7 cellular contexts compared by ENCODE assay signal in genomic region chr14:99481745-99482099, GRCh38. TPM values are rescaled to one million over a fixed set of nuclear protein-coding genes. Genes with fewer than 3 reads are reported as not detected.
A peak's percentile ranks its signal among the peaks of the same experiment; 100 is the strongest.
DNase-seq lines count a peak whose midpoint lies in the region; TF ChIP-seq lines count a peak whose summit lies in the region.

No MANE protein-coding gene starts in this region.

- intact Hi-C loops in adrenal gland (cut with DNase I): no loop called here
- intact Hi-C loops in stomach (cut with DNase I; ENCODE audit: low total_unique reads): no loop called here

- no peaks in the 10 kb centered on the region for H3K36me3 ChIP-seq in Loucy (ENCODE audit: insufficient read depth, low read length)
- H3K36me3 ChIP-seq in adrenal gland (replicated peaks in 1 of 2): no peaks in the 10 kb centered on the region
- no peaks in the 10 kb centered on the region for H3K36me3 ChIP-seq in stomach

- no peaks in the 10 kb centered on the region for H3K9me2 ChIP-seq in Loucy (replicated peaks; ENCODE audit: low read depth, low read length)

- H4K20me1 ChIP-seq in Loucy (ENCODE audit: insufficient read depth, low read length, poor library complexity, severe bottlenecking): peaks cover 81% of the 10 kb centered on the region

- TF ChIP-seq POLR2A in adrenal gland (IDR thresholded peaks at IDR 0.05) (no peak), stomach (IDR thresholded peaks at IDR 0.05) (no peak)

- peak overlapping the region; percentile 96 to 98 (median 98) for H3K27ac Mint-ChIP-seq in immature natural killer cell

- H3K79me2 ChIP-seq in Loucy (ENCODE audit: insufficient read depth, low read length): peaks cover 87% of the 10 kb centered on the region

- no peaks in the 10 kb centered on the region for H3K9me3 Mint-ChIP-seq in immature natural killer cell

- 0 to 1% (median 0%) methylated on average over 10 to 17 of the region's 17 CpGs for WGBS in adrenal gland, 4 donors
- 0% methylated on average over 17 of the region's 17 CpGs for WGBS in stomach, 5 donors

- peak overlapping the region; percentile 91 for H3K4me2 ChIP-seq in Loucy (ENCODE audit: low read depth, low read length, poor library complexity, severe bottlenecking)

- H2AFZ ChIP-seq in Loucy (ENCODE audit: low read length): peak overlapping the region; percentile 66

- H3K4me3 ChIP-seq in Loucy (ENCODE audit: low read length, poor library complexity, severe bottlenecking) (peak overlapping the region; percentile 95), adrenal gland (peak overlapping the region; percentile 24 to 85 (median 49)), stomach (peak overlapping the region; percentile 82 to 99 (median 96))

- no peak for TF ChIP-seq EP300 in stomach (IDR thresholded peaks at IDR 0.05)

- H3K27me3 ChIP-seq in Loucy (ENCODE audit: insufficient read depth, low read length, poor library complexity, severe bottlenecking): no peaks in the 10 kb centered on the region
- H3K27me3 ChIP-seq in adrenal gland: no peaks in the 10 kb centered on the region
- H3K27me3 ChIP-seq in stomach: no peaks in the 10 kb centered on the region

- H3K9ac ChIP-seq in Loucy (ENCODE audit: low read depth, low read length, poor library complexity, severe bottlenecking): peak overlapping the region; percentile 82

- H3K4me1 ChIP-seq in Loucy (ENCODE audit: insufficient read depth, low read length, poor library complexity, severe bottlenecking) (peaks cover 51% of the 10 kb centered on the region), adrenal gland (replicated peaks in 1 of 2) (peaks cover 22 to 52% of the 10 kb centered on the region in 2 donors), stomach (peaks cover 31 to 75% (median 56%) of the 10 kb centered on the region in 4 donors)

- H3K4me3 Mint-ChIP-seq in immature natural killer cell: peak overlapping the region; percentile 93 to 100 (median 99)

- H3K36me3 Mint-ChIP-seq in immature natural killer cell: no peaks in the 10 kb centered on the region

- H3K4me1 Mint-ChIP-seq in immature natural killer cell: peaks cover 67 to 85% of the 10 kb centered on the region in 2 donors

- H3K27ac ChIP-seq in adrenal gland (peak overlapping the region; percentile 23 to 98 (median 86)), stomach (peak overlapping the region; percentile 93 to 98 (median 96))

- in situ Hi-C loops in G401 (cut with HindIII; ENCODE audit: low sequenced_read_pairs): no loop called here

- H3K9me3 ChIP-seq in Loucy (ENCODE audit: insufficient read depth, low read depth, low read length): no peaks in the 10 kb centered on the region
- no peaks in the 10 kb centered on the region for H3K9me3 ChIP-seq in adrenal gland (replicated peaks in 1 of 3)
- H3K9me3 ChIP-seq in stomach: no peaks in the 10 kb centered on the region

- peaks cover 6 to 17% (median 9%) of the 10 kb centered on the region in 3 donors for H3K27me3 Mint-ChIP-seq in immature natural killer cell (ENCODE audit: low read depth in 3 of 3)

- no peaks in the 10 kb centered on the region for H3F3A ChIP-seq in Loucy (ENCODE audit: low read depth)

- DNase-seq in G401 (ENCODE audit: low spot score) (peak; percentile 15), adrenal gland (peak in 1 of 7 donors; percentile 10), immature natural killer cell (no peak), stomach (no peak), 8988T (no peak), NCI-H146 (lab: John Stamatoyannopoulos, UW) (no peak)

- TF ChIP-seq CTCF in Loucy (conservative IDR thresholded peaks at IDR 0.05; ENCODE audit: low read length) (no peak), adrenal gland (IDR thresholded peaks at IDR 0.05) (peak in 1 of 6 experiments; percentile 10), stomach (IDR thresholded peaks at IDR 0.05) (no peak)

RNA-seq across cellular contexts. Expression of gene CCNK, which starts 0.5 kb away (rescaled TPM):
- 5.9 and 16.7 TPM in 2 replicates for total RNA-seq in G401 (2014; rRNA removed; shearing (Covaris generic))
- total RNA-seq in adrenal gland: 10 to 100 TPM in 7 of 8 donors, 1 to 10 TPM in 1; 9.9 to 39.5 (median 27.6) TPM
- polyA plus RNA-seq in adrenal gland: 10 to 100 TPM; 12.2 to 44.3 (median 13.0) TPM
- 10 to 100 TPM in 2 of 3 donors, 1 to 10 TPM in 1; 5.8 to 32.9 (median 13.2) TPM for polyA plus RNA-seq in immature natural killer cell
- total RNA-seq in stomach: 10 to 100 TPM in 3 of 5 donors, 1 to 10 TPM in 2; 2.3 to 48.3 (median 11.7) TPM
- polyA plus RNA-seq in stomach: 10 to 100 TPM in 2 of 3 donors, 1 to 10 TPM in 1; 9.5 to 16.6 (median 11.0) TPM

RNA-seq across cellular contexts. Expression of gene SETD3, which starts 1.1 kb away (rescaled TPM):
- total RNA-seq in G401 (2014; rRNA removed; shearing (Covaris generic)): 43.7 and 54.9 TPM in 2 replicates
- total RNA-seq in adrenal gland (10 to 100 TPM; 34.6 to 58.6 (median 47.3) TPM), stomach (100 to 1,000 TPM in 1 of 5 donors, 10 to 100 TPM in 4; 30.4 to 119 (median 51.4) TPM)
- polyA plus RNA-seq in adrenal gland (10 to 100 TPM; 23.1 to 56.8 (median 23.9) TPM), immature natural killer cell (100 to 1,000 TPM in 1 of 3 donors, 10 to 100 TPM in 2; 60.8 to 112 (median 66.5) TPM), stomach (10 to 100 TPM; 24.1 to 51.6 (median 29.9) TPM)
